10 cellular contexts compared by ENCODE assay signal in genomic region chr3:114745322-114746240, GRCh38.
DNase-seq lines count a peak whose midpoint lies in the region; ATAC-seq lines count a peak whose summit lies in the region.
"Had no signal": no experiment of that assay in that cellular context is flagged by ENCODE, and none has a peak within 500 bp of the region (broad histone marks: within the 10 kb centered on the region; RNA-seq: fewer than 3 reads in every experiment).

No MANE protein-coding gene starts in this region.

- H3K27me3 Mint-ChIP-seq in activated naive CD8-positive, alpha-beta T cell treated with anti-CD3 and anti-CD28 coated beads, Interleukin-2, amount 10 ng/mL, durations not matched to agents 7 days and 5 days = no peaks in the 10 kb centered on the region
- H3K27me3 Mint-ChIP-seq in stimulated activated memory B cell treated with anti-CD40 and anti-IgM and Interleukin-4, amounts not matched to agents 10 μg/mL and 1 μg/mL and 100 μg/mL, for 72 hours = no peaks in the 10 kb centered on the region
- no peaks in the 10 kb centered on the region for H3K27me3 Mint-ChIP-seq in activated T-cell treated with anti-CD3 and anti-CD28 coated beads, Interleukin-2, amount 50 U/mL, for 4 hours (ENCODE audit: low read depth)

- DNase-seq in GOT3 (lab: John Stamatoyannopoulos, UW) = peak; percentile 1
- DNase-seq in activated naive CD8-positive, alpha-beta T cell treated with anti-CD3 and anti-CD28 coated beads, Interleukin-2, amount 10 ng/mL, durations not matched to agents 7 days and 5 days = no peak
- peak; percentile 56 for DNase-seq in iris pigment epithelial cell (ENCODE audit: low read depth)
- no peak for DNase-seq in stimulated activated effector memory CD8-positive, alpha-beta T cell treated with anti-CD3 and anti-CD28 coated beads, Interleukin-12 subunit alpha, Interleukin-12 subunit beta, amount 100 ng/mL, for 72 hours (ENCODE audit: low spot score in 2 of 2)
- DNase-seq in activated T-cell treated with anti-CD3 and anti-CD28 coated beads, Interleukin-2, amount 50 U/mL, for 4 hours = no peak
- DNase-seq: activated effector memory CD4-positive, alpha-beta T cell treated with Interleukin-2 at 50 U/mL for 16 hours; occipital lobe had no signal

- H3K4me1 Mint-ChIP-seq in activated naive CD8-positive, alpha-beta T cell treated with anti-CD3 and anti-CD28 coated beads, Interleukin-2, amount 10 ng/mL, durations not matched to agents 7 days and 5 days = peaks cover 16% of the 10 kb centered on the region
- H3K4me1 Mint-ChIP-seq in stimulated activated memory B cell treated with anti-CD40 and anti-IgM and Interleukin-4, amounts not matched to agents 10 μg/mL and 1 μg/mL and 100 μg/mL, for 72 hours = peaks cover 46% of the 10 kb centered on the region
- peaks cover 19% of the 10 kb centered on the region for H3K4me1 Mint-ChIP-seq in stimulated activated effector memory CD8-positive, alpha-beta T cell treated with anti-CD3 and anti-CD28 coated beads, Interleukin-12 subunit alpha, Interleukin-12 subunit beta, amount 100 ng/mL, for 72 hours
- H3K4me1 Mint-ChIP-seq in activated T-cell treated with anti-CD3 and anti-CD28 coated beads, Interleukin-2, amount 50 U/mL, for 4 hours (ENCODE audit: low read depth) = peaks cover 12% of the 10 kb centered on the region

- peaks cover 2% of the 10 kb centered on the region for H3K9me3 Mint-ChIP-seq in activated naive CD8-positive, alpha-beta T cell treated with anti-CD3 and anti-CD28 coated beads, Interleukin-2, amount 10 ng/mL, durations not matched to agents 7 days and 5 days
- no peaks in the 10 kb centered on the region for H3K9me3 Mint-ChIP-seq in stimulated activated memory B cell treated with anti-CD40 and anti-IgM and Interleukin-4, amounts not matched to agents 10 μg/mL and 1 μg/mL and 100 μg/mL, for 72 hours
- H3K9me3 Mint-ChIP-seq in stimulated activated effector memory CD8-positive, alpha-beta T cell treated with anti-CD3 and anti-CD28 coated beads, Interleukin-12 subunit alpha, Interleukin-12 subunit beta, amount 100 ng/mL, for 72 hours = no peaks in the 10 kb centered on the region
- no peaks in the 10 kb centered on the region for H3K9me3 Mint-ChIP-seq in activated T-cell treated with anti-CD3 and anti-CD28 coated beads, Interleukin-2, amount 50 U/mL, for 4 hours

- ATAC-seq in activated naive CD8-positive, alpha-beta T cell treated with anti-CD3 and anti-CD28 coated beads, Interleukin-2, amount 10 ng/mL, durations not matched to agents 7 days and 5 days (ENCODE audit: low read depth) = no peak
- ATAC-seq in stimulated activated memory B cell treated with anti-CD40 and anti-IgM and Interleukin-4, amounts not matched to agents 10 μg/mL and 1 μg/mL and 100 μg/mL, for 72 hours = no peak
- no peak for ATAC-seq in HG03354 (IDR thresholded peaks at IDR 0.05; ENCODE audit: poor library complexity, severe bottlenecking, unreplicated experiment)
- ATAC-seq in stimulated activated effector memory CD8-positive, alpha-beta T cell treated with anti-CD3 and anti-CD28 coated beads, Interleukin-12 subunit alpha, Interleukin-12 subunit beta, amount 100 ng/mL, for 72 hours = no peak
- no peak for ATAC-seq in activated T-cell treated with anti-CD3 and anti-CD28 coated beads, Interleukin-2, amount 50 U/mL, for 4 hours
- no peak for ATAC-seq in HG02973 (IDR thresholded peaks at IDR 0.05; ENCODE audit: unreplicated experiment)

- peak overlapping the region; percentile 35 for H3K4me3 Mint-ChIP-seq in activated naive CD8-positive, alpha-beta T cell treated with anti-CD3 and anti-CD28 coated beads, Interleukin-2, amount 10 ng/mL, durations not matched to agents 7 days and 5 days
- no peak overlapping the region for H3K4me3 Mint-ChIP-seq in stimulated activated memory B cell treated with anti-CD40 and anti-IgM and Interleukin-4, amounts not matched to agents 10 μg/mL and 1 μg/mL and 100 μg/mL, for 72 hours
- H3K4me3 Mint-ChIP-seq in stimulated activated effector memory CD8-positive, alpha-beta T cell treated with anti-CD3 and anti-CD28 coated beads, Interleukin-12 subunit alpha, Interleukin-12 subunit beta, amount 100 ng/mL, for 72 hours = no peak overlapping the region
- no peak overlapping the region for H3K4me3 Mint-ChIP-seq in activated T-cell treated with anti-CD3 and anti-CD28 coated beads, Interleukin-2, amount 50 U/mL, for 4 hours

- peaks cover 5% of the 10 kb centered on the region for H3K36me3 Mint-ChIP-seq in activated naive CD8-positive, alpha-beta T cell treated with anti-CD3 and anti-CD28 coated beads, Interleukin-2, amount 10 ng/mL, durations not matched to agents 7 days and 5 days
- peaks cover 12% of the 10 kb centered on the region for H3K36me3 Mint-ChIP-seq in stimulated activated memory B cell treated with anti-CD40 and anti-IgM and Interleukin-4, amounts not matched to agents 10 μg/mL and 1 μg/mL and 100 μg/mL, for 72 hours
- H3K36me3 Mint-ChIP-seq in stimulated activated effector memory CD8-positive, alpha-beta T cell treated with anti-CD3 and anti-CD28 coated beads, Interleukin-12 subunit alpha, Interleukin-12 subunit beta, amount 100 ng/mL, for 72 hours = no peaks in the 10 kb centered on the region
- H3K36me3 Mint-ChIP-seq in activated T-cell treated with anti-CD3 and anti-CD28 coated beads, Interleukin-2, amount 50 U/mL, for 4 hours (ENCODE audit: insufficient read depth) = peaks cover 6% of the 10 kb centered on the region

- H3K27ac Mint-ChIP-seq in activated naive CD8-positive, alpha-beta T cell treated with anti-CD3 and anti-CD28 coated beads, Interleukin-2, amount 10 ng/mL, durations not matched to agents 7 days and 5 days = peak overlapping the region; percentile 84
- peak overlapping the region; percentile 74 for H3K27ac Mint-ChIP-seq in stimulated activated memory B cell treated with anti-CD40 and anti-IgM and Interleukin-4, amounts not matched to agents 10 μg/mL and 1 μg/mL and 100 μg/mL, for 72 hours
- no peak overlapping the region for H3K27ac Mint-ChIP-seq in stimulated activated effector memory CD8-positive, alpha-beta T cell treated with anti-CD3 and anti-CD28 coated beads, Interleukin-12 subunit alpha, Interleukin-12 subunit beta, amount 100 ng/mL, for 72 hours

- POLR2A ChIA-PET in activated naive CD8-positive, alpha-beta T cell treated with anti-CD3 and anti-CD28 coated beads, Interleukin-2, amount 10 ng/mL, durations not matched to agents 7 days and 5 days (lab: Charles Lee) = no interaction called here

Comparison
In these comparisons a context has a peak if more than half of its experiments do, and no peak if none do; other contexts are left out.
1. DNase-seq: peak in GOT3 (single experiment) and iris pigment epithelial cell (single experiment); none in activated naive CD8-positive, alpha-beta T cell treated with anti-CD3 and anti-CD28 coated beads, Interleukin-2, amount 10 ng/mL, durations not matched to agents 7 days and 5 days (single experiment), stimulated activated effector memory CD8-positive, alpha-beta T cell treated with anti-CD3 and anti-CD28 coated beads, Interleukin-12 subunit alpha, Interleukin-12 subunit beta, amount 100 ng/mL, for 72 hours (0 of 2) and activated T-cell treated with anti-CD3 and anti-CD28 coated beads, Interleukin-2, amount 50 U/mL, for 4 hours (single experiment).